ENCODE assay signal across 8 cellular contexts in genomic region chr17:67245073-67245693, GRCh38. TPM values are rescaled to one million over a fixed set of nuclear protein-coding genes. Genes with fewer than 3 reads are reported as not detected.
DNase-seq lines count a peak whose midpoint lies in the region; ATAC-seq and TF ChIP-seq lines count a peak whose summit lies in the region.

A gene with protein sequence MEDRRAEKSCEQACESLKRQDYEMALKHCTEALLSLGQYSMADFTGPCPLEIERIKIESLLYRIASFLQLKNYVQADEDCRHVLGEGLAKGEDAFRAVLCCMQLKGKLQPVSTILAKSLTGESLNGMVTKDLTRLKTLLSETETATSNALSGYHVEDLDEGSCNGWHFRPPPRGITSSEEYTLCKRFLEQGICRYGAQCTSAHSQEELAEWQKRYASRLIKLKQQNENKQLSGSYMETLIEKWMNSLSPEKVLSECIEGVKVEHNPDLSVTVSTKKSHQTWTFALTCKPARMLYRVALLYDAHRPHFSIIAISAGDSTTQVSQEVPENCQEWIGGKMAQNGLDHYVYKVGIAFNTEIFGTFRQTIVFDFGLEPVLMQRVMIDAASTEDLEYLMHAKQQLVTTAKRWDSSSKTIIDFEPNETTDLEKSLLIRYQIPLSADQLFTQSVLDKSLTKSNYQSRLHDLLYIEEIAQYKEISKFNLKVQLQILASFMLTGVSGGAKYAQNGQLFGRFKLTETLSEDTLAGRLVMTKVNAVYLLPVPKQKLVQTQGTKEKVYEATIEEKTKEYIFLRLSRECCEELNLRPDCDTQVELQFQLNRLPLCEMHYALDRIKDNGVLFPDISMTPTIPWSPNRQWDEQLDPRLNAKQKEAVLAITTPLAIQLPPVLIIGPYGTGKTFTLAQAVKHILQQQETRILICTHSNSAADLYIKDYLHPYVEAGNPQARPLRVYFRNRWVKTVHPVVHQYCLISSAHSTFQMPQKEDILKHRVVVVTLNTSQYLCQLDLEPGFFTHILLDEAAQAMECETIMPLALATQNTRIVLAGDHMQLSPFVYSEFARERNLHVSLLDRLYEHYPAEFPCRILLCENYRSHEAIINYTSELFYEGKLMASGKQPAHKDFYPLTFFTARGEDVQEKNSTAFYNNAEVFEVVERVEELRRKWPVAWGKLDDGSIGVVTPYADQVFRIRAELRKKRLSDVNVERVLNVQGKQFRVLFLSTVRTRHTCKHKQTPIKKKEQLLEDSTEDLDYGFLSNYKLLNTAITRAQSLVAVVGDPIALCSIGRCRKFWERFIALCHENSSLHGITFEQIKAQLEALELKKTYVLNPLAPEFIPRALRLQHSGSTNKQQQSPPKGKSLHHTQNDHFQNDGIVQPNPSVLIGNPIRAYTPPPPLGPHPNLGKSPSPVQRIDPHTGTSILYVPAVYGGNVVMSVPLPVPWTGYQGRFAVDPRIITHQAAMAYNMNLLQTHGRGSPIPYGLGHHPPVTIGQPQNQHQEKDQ (N-terminal part only) (minus strand): TSS chr17:67245196. CDS start chr17:67218804, 26,392 bp downstream.

- peak in 1 of 2 donors; percentile 21 for TF ChIP-seq RAD21 in liver (IDR thresholded peaks at IDR 0.05)

- peak; percentile 90 for DNase-seq in ACHN
- peak; percentile 68 for DNase-seq in NCI-H748 treated with DMSO at 0.1 percent for 48 hours (lab: John Stamatoyannopoulos, UW)
- DNase-seq in activated CD4-positive, alpha-beta T cell treated with anti-CD3 and anti-CD28 coated beads, Interleukin-2, amount 50 U/mL, for 24 hours (ENCODE audit: low read depth in 1 of 2, low spot score in 1 of 2): peak; percentile 52 to 64
- DNase-seq in dermis microvascular lymphatic vessel endothelial cell (ENCODE audit: low read depth in 2 of 2): peak; percentile 75 to 89
- peak; percentile 60 to 61 for DNase-seq in stimulated activated CD4-positive, alpha-beta T cell treated with anti-CD3 and anti-CD28 coated beads, Interleukin-2, amount 100 ng/mL, for 48 hours

- H3K4me3 ChIP-seq in liver (ENCODE audit: low read depth in 1 of 3, low read length in 3 of 3): peak within 1 kb of the TSS; percentile 86 to 91 (median 87)

- H3K36me3 ChIP-seq in liver (ENCODE audit: control insufficient read depth in 4 of 4, insufficient read depth in 3 of 4, low read depth in 1 of 4, low read length in 3 of 4): peaks cover 0 to under 1% (median 0%) of the 10 kb centered on the region in 4 donors

- peak; percentile 5 for TF ChIP-seq CTCF in liver (IDR thresholded peaks at IDR 0.05; ENCODE audit: low read depth, low read length, missing input control)

- ATAC-seq in GM19025 (IDR thresholded peaks at IDR 0.05; ENCODE audit: low read depth, unreplicated experiment) (peak; percentile 32), HG03520 (IDR thresholded peaks at IDR 0.05; ENCODE audit: unreplicated experiment) (peak; percentile 42)

- no peaks in the 10 kb centered on the region for H3K9me3 ChIP-seq in liver (ENCODE audit: control insufficient read depth in 4 of 4, low read length in 3 of 4)

- in situ Hi-C loops in ACHN (cut with HindIII; ENCODE audit: low pct_ligation_motif_present, low pct_unique_long_range_greater_than_20kb, low sequenced_read_pairs): no loop called here

- peaks cover 6 to 40% (median 27%) of the 10 kb centered on the region in 4 donors for H3K4me1 ChIP-seq in liver (ENCODE audit: control insufficient read depth in 4 of 4, insufficient read depth in 4 of 4, low read length in 3 of 4)

- H3K27me3 ChIP-seq in liver (ENCODE audit: control insufficient read depth in 4 of 4, insufficient read depth in 4 of 4, low read length in 3 of 4): no peaks in the 10 kb centered on the region

- under 1% methylated on average over 67 of the region's 67 CpGs for WGBS in liver

- peak within 1 kb of the TSS; percentile 98 to 99 for H3K27ac ChIP-seq in liver (ENCODE audit: low read depth in 1 of 2, low read length in 2 of 2)

- H3K9ac ChIP-seq in liver (ENCODE audit: low read depth in 1 of 2, low read length in 2 of 2): peak within 1 kb of the TSS; percentile 94 to 96

TF ChIP-seq in liver, 16 proteins besides CTCF, POLR2A, EP300 and RAD21:
- peak; percentile 94 for TF ChIP-seq YY1 (IDR thresholded peaks at IDR 0.05)
- TF ChIP-seq HNF4A (conservative IDR thresholded peaks at IDR 0.05): peak in 1 of 2 donors; percentile 56
- peak in 1 of 2 donors; percentile 12 for TF ChIP-seq EGR1 (IDR thresholded peaks at IDR 0.05; ENCODE audit: low read depth in 2 of 2)
- no peak for TF ChIP-seq NR2F2 (IDR thresholded peaks at IDR 0.05)
- no peak for TF ChIP-seq TAF1 (conservative IDR thresholded peaks at IDR 0.05)
- TF ChIP-seq REST (IDR thresholded peaks at IDR 0.05): peak; percentile 42

RNA-seq across cellular contexts. Expression of the gene that starts here (rescaled TPM):
- total RNA-seq in dermis microvascular lymphatic vessel endothelial cell (27.6 and 34.5 TPM in 2 replicates), liver (10 to 100 TPM; 31.2 to 69.2 TPM)
- 10 to 100 TPM in 1 of 2 donors, 1 to 10 TPM in 1; 3.8 to 20.2 TPM for polyA plus RNA-seq in liver

Comparison
In these comparisons a context has a peak if more than half of its experiments do, and no peak if none do; other contexts are left out.
1. Peak in every context shown above with its lines: DNase-seq, ATAC-seq, H3K4me3 ChIP-seq and H3K27ac ChIP-seq.